In the genomic region with DNA sequence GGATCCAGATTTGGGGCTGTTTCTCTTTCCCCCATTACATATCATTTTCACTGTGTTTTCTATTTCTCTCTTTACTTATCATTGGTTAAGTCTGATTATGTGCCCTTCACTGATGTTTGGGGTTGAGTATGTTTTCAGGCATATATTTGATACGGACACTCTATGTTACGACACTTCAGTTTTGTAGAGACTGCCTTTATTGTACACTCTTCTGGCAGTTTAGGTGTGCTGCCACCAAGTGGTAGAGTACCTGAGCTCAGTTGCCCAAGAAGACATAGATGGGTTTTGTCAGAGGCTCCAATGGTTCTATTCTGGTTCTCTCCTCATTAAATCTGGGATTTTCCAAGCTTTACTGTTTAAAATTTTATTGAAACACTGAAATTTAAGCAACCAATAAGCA, we compare ENCODE assay signal across 8 cellular contexts.
DNase-seq lines count a peak whose midpoint lies in the region; ATAC-seq and TF ChIP-seq lines count a peak whose summit lies in the region.

No MANE protein-coding gene starts in this region.

- H3K27ac Mint-ChIP-seq in T-helper 17 cell, result no peak overlapping the region

- no peaks in the 10 kb centered on the region for H3K36me3 ChIP-seq in SU-DHL-6 (ENCODE audit: low read length)

- ATAC-seq in left lobe of liver (peak; percentile 86), GM18868 (IDR thresholded peaks at IDR 0.05; ENCODE audit: unreplicated experiment) (no peak), T-helper 17 cell (no peak)

- H3K27me3 Mint-ChIP-seq in T-helper 17 cell, result peaks cover 28% of the 10 kb centered on the region

- no peaks in the 10 kb centered on the region for H3K27me3 ChIP-seq in SU-DHL-6 (ENCODE audit: low read length)

- no peaks in the 10 kb centered on the region for H3K9me2 ChIP-seq in SU-DHL-6 (replicated peaks; ENCODE audit: insufficient read depth, low read length)

- no peak overlapping the region for H3K27ac ChIP-seq in SU-DHL-6 (ENCODE audit: low read depth, low read length)

- H3K9me3 ChIP-seq in SU-DHL-6 (ENCODE audit: insufficient read depth, low read length), result no peaks in the 10 kb centered on the region
- no peaks in the 10 kb centered on the region for H3K9me3 ChIP-seq in T-helper 17 cell (ENCODE audit: control insufficient read depth, low read length, poor library complexity, severe bottlenecking)

- no peaks in the 10 kb centered on the region for H3K79me2 ChIP-seq in SU-DHL-6 (ENCODE audit: insufficient read depth, low read length)

- no peaks in the 10 kb centered on the region for H3F3A ChIP-seq in SU-DHL-6 (ENCODE audit: insufficient read depth)

- H3K36me3 Mint-ChIP-seq in T-helper 17 cell (ENCODE audit: low read depth), result peaks cover 2% of the 10 kb centered on the region

- H3K4me1 Mint-ChIP-seq in T-helper 17 cell, result no peaks in the 10 kb centered on the region

- no peak overlapping the region for H3K4me3 ChIP-seq in SU-DHL-6 (ENCODE audit: insufficient read depth, low read length, poor library complexity, severe bottlenecking)

- TF ChIP-seq CTCF in LNCAP (IDR thresholded peaks at IDR 0.05) (peak; percentile 70), SU-DHL-6 (IDR thresholded peaks at IDR 0.05; ENCODE audit: insufficient read depth, low read length, poor library complexity, severe bottlenecking) (peak; percentile 33)

- no peak overlapping the region for H3K4me2 ChIP-seq in SU-DHL-6 (ENCODE audit: low read depth, low read length, poor library complexity, severe bottlenecking)

- H3K4me3 Mint-ChIP-seq in T-helper 17 cell, result no peak overlapping the region

- no peak overlapping the region for H2AFZ ChIP-seq in SU-DHL-6 (ENCODE audit: low read depth, low read length, severe bottlenecking)

- peak; percentile 37 for DNase-seq in DMS153 (lab: John Stamatoyannopoulos, UW)
- DNase-seq in left lobe of liver (ENCODE audit: low spot score), result no peak
- DNase-seq in AG20443 (ENCODE audit: low spot score), result no peak
- no peak for DNase-seq in T-helper 17 cell
- DNase-seq in T1000 (lab: John Stamatoyannopoulos, UW), result no peak

- no peaks in the 10 kb centered on the region for H4K20me1 ChIP-seq in SU-DHL-6 (ENCODE audit: low read depth, low read length)

- H3K9ac ChIP-seq in SU-DHL-6 (ENCODE audit: low read length), result no peak overlapping the region
